Comparison of ENCODE assay signal across 8 cellular contexts in genomic region chr9:133421615-133422542, GRCh38. TPM values are rescaled to one million over a fixed set of nuclear protein-coding genes. Genes with fewer than 3 reads are reported as not detected.
A peak's percentile ranks its signal among the peaks of the same experiment; 100 is the strongest.
DNase-seq lines count a peak whose midpoint lies in the region; ATAC-seq, FAIRE-seq and TF ChIP-seq lines count a peak whose summit lies in the region.

ADAMTS13 (plus strand) TSS chr9:133422367; CDS start chr9:133422444, 77 bp downstream.

- H3K4me1 ChIP-seq in astrocyte (ENCODE audit: insufficient read depth, low read length) = peaks cover 1% of the 10 kb centered on the region
- H3K4me1 ChIP-seq in neuronal stem cell (ENCODE audit: control insufficient read depth in 2 of 2, insufficient read depth in 1 of 2, low read depth in 1 of 2, low read length in 2 of 2) = peaks cover under 1 to 4% of the 10 kb centered on the region in 2 donors
- peaks cover 0 to under 1% of the 10 kb centered on the region in 2 donors for H3K4me1 ChIP-seq in uterus

- peak within 1 kb of the TSS; percentile 7 for H3K27ac Mint-ChIP-seq in astrocyte (ENCODE audit: unreplicated experiment)

- peak within 1 kb of the TSS; percentile 39 for H2BK15ac ChIP-seq in neuronal stem cell (ENCODE audit: low read length)

- WGBS in neuronal stem cell (ENCODE audit: extremely low coverage in 2 of 2, insufficient read length in 2 of 2, insufficient replicate concordance in 1 of 2), 2 donors = no CpG with 5 or more reads among the region's 23 CpGs

- ATAC-seq in HG02798 (IDR thresholded peaks at IDR 0.05; ENCODE audit: poor library complexity, unreplicated experiment) = peak; percentile 35
- ATAC-seq in GM19455 (IDR thresholded peaks at IDR 0.05; ENCODE audit: unreplicated experiment) = no peak
- ATAC-seq in GM21786 (IDR thresholded peaks at IDR 0.05; ENCODE audit: unreplicated experiment) = no peak

- H3K4me2 ChIP-seq in astrocyte (ENCODE audit: low read length) (no peak within 1 kb of the TSS), neuronal stem cell (ENCODE audit: insufficient read depth, low read length, poor library complexity, severe bottlenecking) (no peak within 1 kb of the TSS)

- H3K4me3 Mint-ChIP-seq in astrocyte (ENCODE audit: unreplicated experiment) = no peak within 1 kb of the TSS

- H4K91ac ChIP-seq in neuronal stem cell (ENCODE audit: low read depth, low read length, poor library complexity) = no peak within 1 kb of the TSS

- peak; percentile 60 for DNase-seq in GM12864 (ENCODE audit: low read depth)
- DNase-seq in astrocyte (ENCODE audit: low read depth) = no peak
- no peak for DNase-seq in neuronal stem cell (ENCODE audit: low spot score)
- DNase-seq in uterus = no peak
- DNase-seq in NCI-H526 (lab: John Stamatoyannopoulos, UW) = no peak

- H2AK5ac ChIP-seq in neuronal stem cell (ENCODE audit: low read depth, low read length) = peak within 1 kb of the TSS; percentile 45

- H3K36me3 ChIP-seq in astrocyte (ENCODE audit: insufficient read depth, low read length) (no peaks in the 10 kb centered on the region), neuronal stem cell (replicated peaks in 1 of 2; ENCODE audit: control insufficient read depth in 2 of 2, insufficient read depth in 2 of 2, low read length in 2 of 2) (peaks cover 0 to 3% of the 10 kb centered on the region in 2 donors), uterus (no peaks in the 10 kb centered on the region)

- no peak within 1 kb of the TSS for H3K27ac ChIP-seq in astrocyte (ENCODE audit: low read depth, low read length)
- no peak within 1 kb of the TSS for H3K27ac ChIP-seq in neuronal stem cell (replicated peaks; ENCODE audit: low read length)
- no peak within 1 kb of the TSS for H3K27ac ChIP-seq in uterus

- H3K18ac ChIP-seq in neuronal stem cell (ENCODE audit: low read length) = peak within 1 kb of the TSS; percentile 58

- no peak within 1 kb of the TSS for H3K14ac ChIP-seq in neuronal stem cell (ENCODE audit: low read length)

- TF ChIP-seq CTCF in GM12864 (IDR thresholded peaks at IDR 0.05; ENCODE audit: low read depth, low read length, missing control alignments) (peak; percentile 52), astrocyte (IDR thresholded peaks at IDR 0.05; ENCODE audit: insufficient read depth, low read depth, low read length) (peak; percentile 15), uterus (IDR thresholded peaks at IDR 0.05) (no peak)

- intact Hi-C loops in uterus (cut with DNase I; ENCODE audit: low total_unique reads) = no loop called here

- no peak for TF ChIP-seq POLR2A in uterus (IDR thresholded peaks at IDR 0.05)

- H3K27me3 ChIP-seq in astrocyte (ENCODE audit: insufficient read depth, low read length) (peaks cover 4% of the 10 kb centered on the region), neuronal stem cell (ENCODE audit: control insufficient read depth in 3 of 3, insufficient read depth in 3 of 3, low read depth in 1 of 3, low read length in 3 of 3) (no peaks in the 10 kb centered on the region), uterus (no peaks in the 10 kb centered on the region)

- no peaks in the 10 kb centered on the region for H3K36me3 Mint-ChIP-seq in astrocyte (ENCODE audit: low read depth, unreplicated experiment)

- peak within 1 kb of the TSS; percentile 75 for H2BK12ac ChIP-seq in neuronal stem cell (ENCODE audit: low read length)

- peaks cover 11% of the 10 kb centered on the region for H3K79me2 ChIP-seq in astrocyte (ENCODE audit: insufficient read depth, low read length)

- H3K27me3 Mint-ChIP-seq in astrocyte (ENCODE audit: low read depth, unreplicated experiment) = peaks cover 4% of the 10 kb centered on the region

- H2AFZ ChIP-seq in astrocyte (ENCODE audit: low read depth, low read length) = peak within 1 kb of the TSS; percentile 3
- no peak within 1 kb of the TSS for H2AFZ ChIP-seq in neuronal stem cell (ENCODE audit: low read length)

- no peaks in the 10 kb centered on the region for H3K79me1 ChIP-seq in neuronal stem cell (ENCODE audit: low read depth, low read length)

- H3K9ac ChIP-seq in astrocyte (ENCODE audit: low read length) (no peak within 1 kb of the TSS), neuronal stem cell (ENCODE audit: low read depth, low read length, poor library complexity) (peak within 1 kb of the TSS; percentile 47)

- H3K4ac ChIP-seq in neuronal stem cell (ENCODE audit: low read length) = no peak within 1 kb of the TSS

- H3K23ac ChIP-seq in neuronal stem cell (ENCODE audit: low read depth, low read length, poor library complexity) = no peak within 1 kb of the TSS

- no peak within 1 kb of the TSS for H4K8ac ChIP-seq in neuronal stem cell (ENCODE audit: low read depth, low read length)

- H2BK5ac ChIP-seq in neuronal stem cell (ENCODE audit: low read length) = no peak within 1 kb of the TSS

- no peaks in the 10 kb centered on the region for H4K20me1 ChIP-seq in astrocyte (ENCODE audit: insufficient read depth, low read length)

- no peaks in the 10 kb centered on the region for H3K9me3 Mint-ChIP-seq in astrocyte (ENCODE audit: unreplicated experiment)

- no peak for FAIRE-seq in astrocyte (lab: Jason Lieb, UNC)

- H3K4me3 ChIP-seq in GM12864 (ENCODE audit: low read depth, low read length) = no peak within 1 kb of the TSS
- no peak within 1 kb of the TSS for H3K4me3 ChIP-seq in astrocyte (ENCODE audit: insufficient read depth, low read depth, low read length)
- no peak within 1 kb of the TSS for H3K4me3 ChIP-seq in neuronal stem cell (ENCODE audit: low read length in 2 of 2)
- H3K4me3 ChIP-seq in uterus = no peak within 1 kb of the TSS

- no peak within 1 kb of the TSS for H2BK120ac ChIP-seq in neuronal stem cell (ENCODE audit: low read depth, low read length)

- H3K9me3 ChIP-seq in astrocyte (ENCODE audit: insufficient read depth, low read depth, low read length) (no peaks in the 10 kb centered on the region), neuronal stem cell (replicated peaks in 1 of 2; ENCODE audit: control insufficient read depth in 2 of 2, insufficient read depth in 1 of 2, low read depth in 1 of 2, low read length in 2 of 2) (no peaks in the 10 kb centered on the region), uterus (no peaks in the 10 kb centered on the region)

- H3K4me1 Mint-ChIP-seq in astrocyte (ENCODE audit: low read depth, unreplicated experiment) = peaks cover under 1% of the 10 kb centered on the region

RNA-seq across cellular contexts. Expression of gene ADAMTS13, which starts in this region (rescaled TPM):
- total RNA-seq in astrocyte = 5.6 and 7.3 TPM in 2 replicates
- polyA plus RNA-seq in neuronal stem cell (2013, experiment 1 of 2) = 4.0 TPM
- polyA plus RNA-seq in neuronal stem cell (2013, experiment 2 of 2) = 3.9 TPM
- 1 to 10 TPM in 3 of 4 donors, not detected in 1; 1.8 to 4.9 (median 3.8) TPM for total RNA-seq in uterus

Comparison
In these comparisons a context has a peak if more than half of its experiments do, and no peak if none do; other contexts are left out.
1. CTCF ChIP-seq: peak in GM12864 (single experiment) and astrocyte (single experiment); none in uterus (0 of 4).